In genomic region chr3:177382944-177383343, GRCh38 we compare ENCODE assay signal across 20 cellular contexts.
"Had no signal": no experiment of that assay in that cellular context is flagged by ENCODE, and none has a peak within 500 bp of the region (broad histone marks: within the 10 kb centered on the region; RNA-seq: fewer than 3 reads in every experiment).

No MANE protein-coding gene starts in this region.

- H3K27ac ChIP-seq: adrenal gland, esophagus muscularis mucosa, SK-N-MC, transverse colon had no signal

- H3K36me3 ChIP-seq: adrenal gland, esophagus muscularis mucosa, transverse colon had no signal

- H3K9me3 ChIP-seq: adrenal gland, mucosa of descending colon had no signal

- H3K9me3 Mint-ChIP-seq: activated naive CD4-positive, alpha-beta T cell treated with anti-CD3 and anti-CD28 coated beads, Interleukin-2, amount 50 U/mL, for 24 hours had no signal

- H3K27me3 ChIP-seq: adrenal gland, esophagus muscularis mucosa, transverse colon had no signal

- ATAC-seq: left colon; mucosa of descending colon; naive thymus-derived CD4-positive, alpha-beta T cell; stimulated activated naive CD8-positive, alpha-beta T cell treated with anti-CD3 and anti-CD28 coated beads, Interleukin-15, Interleukin-2, amounts not matched to agents 100 U/mL and 50 U/mL, for 24 hours; T-cell had no signal

- H3K4me1 Mint-ChIP-seq: activated naive CD4-positive, alpha-beta T cell treated with anti-CD3 and anti-CD28 coated beads, Interleukin-2, amount 50 U/mL, for 24 hours had no signal

- DNase-seq: activated CD4-positive, alpha-beta T cell treated with anti-CD3 and anti-CD28 coated beads, Interleukin-2, amount 50 U/mL, for 48 hours; activated CD4-positive, CD25-positive, alpha-beta regulatory T cell treated with anti-CD3 and anti-CD28 coated beads, Interleukin-2, amount 50 U/mL, for 72 hours; adrenal gland; caudate nucleus; glutamatergic neuron; left colon; mucosa of descending colon; naive thymus-derived CD4-positive, alpha-beta T cell; small intestine; stimulated activated CD4-positive, alpha-beta T cell treated with anti-CD3 and anti-CD28 coated beads, Interleukin-4, amount 100 ng/mL, for 4 hours; stimulated activated CD8-positive, alpha-beta memory T cell treated with anti-CD3 and anti-CD28 coated beads, Interleukin-4, amount 100 ng/mL, for 48 hours; stimulated activated naive CD8-positive, alpha-beta T cell treated with anti-CD3 and anti-CD28 coated beads, Interleukin-15, Interleukin-2, amounts not matched to agents 100 U/mL and 50 U/mL, for 24 hours; T-cell; T-helper 9 cell; transverse colon had no signal

- H3K27me3 Mint-ChIP-seq: activated naive CD4-positive, alpha-beta T cell treated with anti-CD3 and anti-CD28 coated beads, Interleukin-2, amount 50 U/mL, for 24 hours; T-cell had no signal

- H3K36me3 Mint-ChIP-seq: activated naive CD4-positive, alpha-beta T cell treated with anti-CD3 and anti-CD28 coated beads, Interleukin-2, amount 50 U/mL, for 24 hours had no signal

- H3K27ac Mint-ChIP-seq: activated naive CD4-positive, alpha-beta T cell treated with anti-CD3 and anti-CD28 coated beads, Interleukin-2, amount 50 U/mL, for 24 hours; naive thymus-derived CD4-positive, alpha-beta T cell; T-cell had no signal

- H3K4me3 Mint-ChIP-seq: activated naive CD4-positive, alpha-beta T cell treated with anti-CD3 and anti-CD28 coated beads, Interleukin-2, amount 50 U/mL, for 24 hours; naive thymus-derived CD4-positive, alpha-beta T cell; T-cell had no signal

- FAIRE-seq: colon, endometrium, small intestine had no signal

- H3K4me1 ChIP-seq: adrenal gland, transverse colon had no signal

- H3K4me3 ChIP-seq: adrenal gland, esophagus muscularis mucosa, mucosa of descending colon, SK-N-MC, transverse colon had no signal
